1 cellular context compared by ENCODE assay signal in genomic region chr21:18249542-18250152, GRCh38.
TF ChIP-seq lines count a peak whose summit lies in the region.

No MANE protein-coding gene starts in this region.

TF ChIP-seq in GM23338, 12 proteins besides CTCF, POLR2A, EP300 and RAD21 (continued from another document):
- TF ChIP-seq POLR2AphosphoS5 (IDR thresholded peaks at IDR 0.05; ENCODE audit: low read depth): no peak
- no peak for TF ChIP-seq JUNB (IDR thresholded peaks at IDR 0.05; ENCODE audit: unreplicated experiment)
- TF ChIP-seq ETS1 (IDR thresholded peaks at IDR 0.05): no peak
- TF ChIP-seq CREB1 (CRISPR knock-in tag; IDR thresholded peaks at IDR 0.05; ENCODE audit: low read depth): no peak
TF ChIP-seq in GM23338: peak in this region for 0.
